In genomic region chr2:101272045-101272784, GRCh38 we compare ENCODE assay signal across 11 cellular contexts. TPM values are rescaled to one million over a fixed set of nuclear protein-coding genes. Genes with fewer than 3 reads are reported as not detected.
DNase-seq lines count a peak whose midpoint lies in the region; ATAC-seq and TF ChIP-seq lines count a peak whose summit lies in the region.
"Had no signal": no experiment of that assay in that cellular context is flagged by ENCODE, and none has a peak within 500 bp of the region (broad histone marks: within the 10 kb centered on the region; RNA-seq: fewer than 3 reads in every experiment).

No MANE protein-coding gene starts in this region.

- H3K9ac ChIP-seq in smooth muscle cell (ENCODE audit: low read depth), result no peak overlapping the region

- H3F3A ChIP-seq in smooth muscle cell (ENCODE audit: low read depth), result peaks cover 16% of the 10 kb centered on the region

- H3K36me3 ChIP-seq in smooth muscle cell (ENCODE audit: low read depth) (peaks cover 36% of the 10 kb centered on the region), lower lobe of right lung (peaks cover 85% of the 10 kb centered on the region)

- no peaks in the 10 kb centered on the region for H3K27me3 Mint-ChIP-seq in activated CD8-positive, alpha-beta memory T cell treated with anti-CD3 and anti-CD28 coated beads, Interleukin-2, amount 10 ng/mL, durations not matched to agents 7 days and 5 days

- TF ChIP-seq CTCF in smooth muscle cell (IDR thresholded peaks at IDR 0.05; ENCODE audit: borderline replicate concordance, insufficient read depth, poor library complexity, severe bottlenecking) (no peak), lower lobe of right lung (IDR thresholded peaks at IDR 0.05) (no peak)

- CTCF ChIA-PET in activated CD8-positive, alpha-beta memory T cell treated with anti-CD3 and anti-CD28 coated beads, Interleukin-2, amount 10 ng/mL, durations not matched to agents 7 days and 5 days (lab: Charles Lee), result interaction anchor here (0.7 to 4.9 kb wide), 3 partner anchors 16 to 19 kb away, joined by 3 to 28 read pairs (median 4); partner anchors contain the start of gene CNOT11

- ATAC-seq in activated CD8-positive, alpha-beta memory T cell treated with anti-CD3 and anti-CD28 coated beads, Interleukin-2, amount 10 ng/mL, durations not matched to agents 7 days and 5 days, result peak; percentile 94
- ATAC-seq in HG02571 (IDR thresholded peaks at IDR 0.05; ENCODE audit: unreplicated experiment) (peak; percentile 74), HG03571 (IDR thresholded peaks at IDR 0.05; ENCODE audit: unreplicated experiment) (peak; percentile 89), right cardiac atrium (no peak), lower lobe of right lung (no peak)

- H4K20me1 ChIP-seq in smooth muscle cell (ENCODE audit: low read depth), result peaks cover 15% of the 10 kb centered on the region

- H3K4me3 Mint-ChIP-seq in activated CD8-positive, alpha-beta memory T cell treated with anti-CD3 and anti-CD28 coated beads, Interleukin-2, amount 10 ng/mL, durations not matched to agents 7 days and 5 days, result peak overlapping the region; percentile 15

- H3K9me3 ChIP-seq in smooth muscle cell (replicated peaks; ENCODE audit: low read depth) (no peaks in the 10 kb centered on the region), right cardiac atrium (ENCODE audit: control insufficient read depth, low read length) (no peaks in the 10 kb centered on the region), lower lobe of right lung (no peaks in the 10 kb centered on the region)

- H3K27ac Mint-ChIP-seq in activated CD8-positive, alpha-beta memory T cell treated with anti-CD3 and anti-CD28 coated beads, Interleukin-2, amount 10 ng/mL, durations not matched to agents 7 days and 5 days, result peak overlapping the region; percentile 82

- no peaks in the 10 kb centered on the region for H3K9me3 Mint-ChIP-seq in activated CD8-positive, alpha-beta memory T cell treated with anti-CD3 and anti-CD28 coated beads, Interleukin-2, amount 10 ng/mL, durations not matched to agents 7 days and 5 days (ENCODE audit: low read depth)

- H3K36me3 Mint-ChIP-seq in activated CD8-positive, alpha-beta memory T cell treated with anti-CD3 and anti-CD28 coated beads, Interleukin-2, amount 10 ng/mL, durations not matched to agents 7 days and 5 days, result peaks cover 70% of the 10 kb centered on the region

- no peak for DNase-seq in activated CD8-positive, alpha-beta memory T cell treated with anti-CD3 and anti-CD28 coated beads, Interleukin-2, amount 10 ng/mL, durations not matched to agents 7 days and 5 days
- DNase-seq in activated CD8-positive, alpha-beta memory T cell treated with anti-CD3 and anti-CD28 coated beads, Interleukin-2, amount 50 U/mL, for 48 hours, result no peak
- no peak for DNase-seq in smooth muscle cell (lab: John Stamatoyannopoulos, UW; ENCODE audit: unreplicated experiment)
- DNase-seq in right cardiac atrium, result no peak
- DNase-seq in DMS 273 treated with DMSO at 0.1 percent for 48 hours (lab: John Stamatoyannopoulos, UW), result no peak
- no peak for DNase-seq in lower lobe of right lung
- DNase-seq: activated CD4-positive, CD25-positive, alpha-beta regulatory T cell treated with anti-CD3 and anti-CD28 coated beads, Interleukin-2, amount 50 U/mL, for 72 hours; NCI-H2171 had no signal

- peak overlapping the region; percentile 7 for H3K27ac ChIP-seq in smooth muscle cell (ENCODE audit: low read depth)
- H3K27ac ChIP-seq in right cardiac atrium (ENCODE audit: low read length), result no peak overlapping the region
- H3K27ac ChIP-seq in lower lobe of right lung, result no peak overlapping the region

- 87% methylated on average over 3 of the region's 3 CpGs for WGBS in smooth muscle cell (ENCODE audit: low lambda C conversion rate)
- 76% methylated on average over 3 of the region's 3 CpGs for WGBS in right cardiac atrium

- H3K4me1 Mint-ChIP-seq in activated CD8-positive, alpha-beta memory T cell treated with anti-CD3 and anti-CD28 coated beads, Interleukin-2, amount 10 ng/mL, durations not matched to agents 7 days and 5 days, result peaks cover 60% of the 10 kb centered on the region

- H3K4me3 ChIP-seq in smooth muscle cell (no peak overlapping the region), right cardiac atrium (ENCODE audit: low read length) (no peak overlapping the region), lower lobe of right lung (no peak overlapping the region)
- H3K4me3 ChIP-seq: lung had no signal

- H3K27me3 ChIP-seq in smooth muscle cell (ENCODE audit: low read depth) (no peaks in the 10 kb centered on the region), right cardiac atrium (ENCODE audit: control insufficient read depth, insufficient read depth) (no peaks in the 10 kb centered on the region), lower lobe of right lung (ENCODE audit: low read depth) (no peaks in the 10 kb centered on the region)

- peaks cover 9% of the 10 kb centered on the region for H3K79me2 ChIP-seq in smooth muscle cell (ENCODE audit: low read depth)

- H3K4me1 ChIP-seq in smooth muscle cell (ENCODE audit: low read depth) (no peaks in the 10 kb centered on the region), right cardiac atrium (ENCODE audit: control insufficient read depth, insufficient read depth, low read length) (no peaks in the 10 kb centered on the region), lower lobe of right lung (no peaks in the 10 kb centered on the region)

- intact Hi-C loops in right cardiac atrium (cut with DNase I), result no loop called here
- intact Hi-C loops in lower lobe of right lung (cut with DNase I), result no loop called here

- H3K4me2 ChIP-seq in smooth muscle cell, result no peak overlapping the region

- H2AFZ ChIP-seq in smooth muscle cell (ENCODE audit: low read depth), result no peak overlapping the region

RNA-seq across cellular contexts. Expression of gene CNOT11, which starts 19.5 kb away (rescaled TPM):
- 10 to 100 TPM; 57.4 to 71.9 TPM for total RNA-seq in activated CD8-positive, alpha-beta memory T cell treated with anti-CD3 and anti-CD28 coated beads, Interleukin-2, amount 10 ng/mL, durations not matched to agents 7 days and 5 days
- total RNA-seq in smooth muscle cell (53.8 and 65.2 TPM in 2 replicates), right cardiac atrium (10 to 100 TPM; 38.8 to 60.5 (median 43.5) TPM), lower lobe of right lung (29.3 TPM)
- polyA plus RNA-seq in smooth muscle cell (50.0 and 54.6 TPM in 2 replicates), right cardiac atrium (26.0 TPM)

RNA-seq across cellular contexts. Expression of gene RNF149, which starts 36.3 kb away (rescaled TPM):
- 100 to 1,000 TPM in 1 of 2 experiments, 10 to 100 TPM in 1; 72.3 to 100 TPM for total RNA-seq in activated CD8-positive, alpha-beta memory T cell treated with anti-CD3 and anti-CD28 coated beads, Interleukin-2, amount 10 ng/mL, durations not matched to agents 7 days and 5 days
- total RNA-seq in smooth muscle cell, result 58.3 and 59.2 TPM in 2 replicates
- polyA plus RNA-seq in smooth muscle cell, result 42.6 and 63.3 TPM in 2 replicates
- 10 to 100 TPM; 18.0 to 40.6 (median 23.2) TPM for total RNA-seq in right cardiac atrium
- 22.7 TPM for polyA plus RNA-seq in right cardiac atrium
- 158 TPM for total RNA-seq in lower lobe of right lung

Comparison
In these comparisons a context has a peak if more than half of its experiments do, and no peak if none do; other contexts are left out.
1. ATAC-seq: peak in activated CD8-positive, alpha-beta memory T cell treated with anti-CD3 and anti-CD28 coated beads, Interleukin-2, amount 10 ng/mL, durations not matched to agents 7 days and 5 days (single experiment), HG02571 (single experiment) and HG03571 (single experiment); none in right cardiac atrium (0 of 2) and lower lobe of right lung (0 of 2).